ENCODE assay signal across 19 cellular contexts in genomic region chr2:111037136-111037535, GRCh38.
DNase-seq lines count a peak whose midpoint lies in the region; ATAC-seq, FAIRE-seq and TF ChIP-seq lines count a peak whose summit lies in the region.
"Had no signal": no experiment of that assay in that cellular context is flagged by ENCODE, and none has a peak within 500 bp of the region (broad histone marks: within the 10 kb centered on the region; RNA-seq: fewer than 3 reads in every experiment).

No MANE protein-coding gene starts in this region.

- ATAC-seq in HG03565 (IDR thresholded peaks at IDR 0.05; ENCODE audit: unreplicated experiment) = no peak
- ATAC-seq: esophagus mucosa; heart left ventricle; left ventricle myocardium superior; natural killer cell treated with Interleukin-12 subunit alpha and Interleukin-12 subunit beta and Interleukin-15 and Interleukin-18, amount 100 ng/mL, for 72 hours; right cardiac atrium had no signal

- DNase-seq in GM10266 (ENCODE audit: extremely low spot score) (peak; percentile 38), H54 (ENCODE audit: insufficient read length, low spot score) (peak; percentile 12), NOMO-1 treated with dmso at 0.1 percent for 144 hours (lab: John Stamatoyannopoulos, UW; ENCODE audit: unreplicated experiment) (peak; percentile 57), islet precursor cell (peak; percentile 26), tibial nerve (ENCODE audit: low spot score in 2 of 2) (no peak), WERI-Rb-1 (no peak), germinal center (ENCODE audit: low spot score) (no peak)
- DNase-seq: activated CD8-positive, alpha-beta memory T cell treated with anti-CD3 and anti-CD28 coated beads, Interleukin-2, amount 50 U/mL, for 4 hours; adrenal gland; heart left ventricle; KG1; left ventricle myocardium superior; NCI-H187 treated with DMSO at 0.1 percent for 48 hours; NCI-H69; right cardiac atrium had no signal

- 90 to 93% methylated on average over 2 of the region's 2 CpGs for WGBS in tibial nerve, 2 donors

- no peaks in the 10 kb centered on the region for H3K9me3 ChIP-seq in tibial nerve
- H3K9me3 ChIP-seq in WERI-Rb-1 (ENCODE audit: severe bottlenecking) = no peaks in the 10 kb centered on the region
- H3K9me3 ChIP-seq: adrenal gland, heart left ventricle had no signal

- H3K36me3 ChIP-seq in tibial nerve (no peaks in the 10 kb centered on the region), WERI-Rb-1 (no peaks in the 10 kb centered on the region)
- H3K36me3 ChIP-seq: adrenal gland, heart left ventricle had no signal

- H3K27me3 ChIP-seq in tibial nerve (peaks cover 0 to 5% of the 10 kb centered on the region in 2 donors), WERI-Rb-1 (ENCODE audit: insufficient read depth, low read depth, severe bottlenecking) (peaks cover 95% of the 10 kb centered on the region)

- TF ChIP-seq POLR2A in H54 (IDR thresholded peaks at IDR 0.05; ENCODE audit: low read depth, low read length) = no peak
- no peak for TF ChIP-seq POLR2A in tibial nerve (IDR thresholded peaks at IDR 0.05)

- no peak for FAIRE-seq in H54 (lab: Jason Lieb, UNC)
- FAIRE-seq: urothelium cell line had no signal

- no peaks in the 10 kb centered on the region for H3K4me1 ChIP-seq in tibial nerve
- H3K4me1 ChIP-seq: adrenal gland had no signal

- no peak for TF ChIP-seq EP300 in tibial nerve (IDR thresholded peaks at IDR 0.05)

- H3K27ac ChIP-seq in tibial nerve (no peak overlapping the region), WERI-Rb-1 (no peak overlapping the region)
- H3K27ac ChIP-seq: adrenal gland, heart left ventricle had no signal

- TF ChIP-seq CTCF in GM10266 (IDR thresholded peaks at IDR 0.05; ENCODE audit: control insufficient read depth, insufficient read depth, low read depth, missing control alignments) = no peak
- TF ChIP-seq CTCF in tibial nerve (IDR thresholded peaks at IDR 0.05) = no peak
- no peak for TF ChIP-seq CTCF in WERI-Rb-1 (IDR thresholded peaks at IDR 0.05; ENCODE audit: low read depth, low read length)

- no peak overlapping the region for H3K4me3 ChIP-seq in tibial nerve
- H3K4me3 ChIP-seq in WERI-Rb-1 (ENCODE audit: low read depth, low read length) = no peak overlapping the region
- H3K4me3 ChIP-seq: adrenal gland, heart left ventricle had no signal

Comparison
In these comparisons a context has a peak if more than half of its experiments do, and no peak if none do; other contexts are left out.
1. DNase-seq: peak in GM10266 (single experiment), H54 (single experiment), NOMO-1 treated with dmso at 0.1 percent for 144 hours (single experiment) and islet precursor cell (single experiment); none in tibial nerve (0 of 2), WERI-Rb-1 (single experiment) and germinal center (single experiment).